In the genomic region with DNA sequence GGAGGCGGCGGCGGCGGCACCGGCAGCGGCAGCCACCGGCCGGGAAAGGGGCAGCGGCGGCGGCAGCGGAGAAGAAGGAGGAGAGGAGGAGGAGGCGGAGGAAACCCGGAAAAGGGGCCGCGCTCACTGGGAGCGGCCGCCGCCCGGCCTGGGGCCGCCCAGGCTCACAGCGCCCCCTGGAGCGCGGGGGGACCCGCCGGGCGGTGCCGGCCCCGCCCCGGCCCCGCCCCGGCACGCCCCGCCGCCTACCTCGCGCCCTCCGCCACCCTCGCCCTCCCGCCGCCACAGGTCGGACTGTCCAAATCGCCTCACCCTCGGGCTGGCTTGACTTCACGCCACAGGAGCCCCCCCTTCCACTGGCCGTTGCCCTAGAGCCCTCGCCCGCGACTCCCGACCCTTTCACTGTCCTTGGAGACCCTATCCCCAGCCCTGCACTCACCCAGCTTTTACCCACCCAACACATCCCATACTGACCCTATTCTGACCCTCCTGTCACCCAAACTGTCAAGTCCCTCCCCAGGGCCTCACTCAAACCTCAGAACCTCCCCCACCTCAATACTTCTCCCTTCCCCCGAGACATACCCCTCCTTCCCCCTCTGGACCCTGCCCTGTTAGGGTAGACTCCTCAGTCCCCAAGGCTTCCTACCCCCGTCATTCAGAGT, we compare ENCODE assay signal across 1 cellular context.
TF ChIP-seq lines count a peak whose summit lies in the region.

Gene CSNK2A2 (minus strand): TSS at position 85 of the 662 bp plus-strand sequence. CDS start 370 bp downstream, outside the sequence.

TF ChIP-seq in K562, 482 proteins besides CTCF, POLR2A, EP300 and RAD21 (continued from another document):
- TF ChIP-seq REST (CRISPR knock-in tag; IDR thresholded peaks at IDR 0.05; ENCODE audit: low read depth) (no peak), ZNF311 (CRISPR knock-in tag; IDR thresholded peaks at IDR 0.05) (no peak), ETS1 (conservative IDR thresholded peaks at IDR 0.05; ENCODE audit: control insufficient read depth, low read depth, low read length) (peak; percentile 81), U2AF2 (optimal IDR thresholded peaks at IDR 0.05; ENCODE audit: low read depth, low read length) (no peak), GABPA (tag; conservative IDR thresholded peaks at IDR 0.05; ENCODE audit: low read depth) (peak; percentile 76), EGR1 (conservative IDR thresholded peaks at IDR 0.05) (peak; percentile 38; the same call in 1 of the 2 replicates), GATAD2B (IDR thresholded peaks at IDR 0.05; ENCODE audit: borderline replicate concordance) (peak; percentile 78; the same call in 1 of the 2 replicates), ELF1 (tag; IDR thresholded peaks at IDR 0.05) (peak; percentile 92), SOX6 (IDR thresholded peaks at IDR 0.05) (no peak), ZBTB7A (IDR thresholded peaks at IDR 0.05; ENCODE audit: borderline replicate concordance, control insufficient read depth, low read depth, low read length) (peak; percentile 80; the same call in 1 of the 2 replicates), NONO (IDR thresholded peaks at IDR 0.05; ENCODE audit: low read depth in 2 of 2, low read length in 1 of 2) (0 out of 4 replicates have a peak, but pooled peaks of 1 of the 2 experiments have one; percentile 23), THAP12 (CRISPR knock-in tag; IDR thresholded peaks at IDR 0.05) (peak; percentile 97), HLTF (IDR thresholded peaks at IDR 0.05) (peak; percentile 48; the same call in 1 of the 2 replicates), SUPT5H (IDR thresholded peaks at IDR 0.05) (peak; percentile 59), SIN3A (IDR thresholded peaks at IDR 0.05; ENCODE audit: borderline replicate concordance in 2 of 2, control insufficient read depth in 1 of 2, low read depth in 2 of 2, low read length in 2 of 2) (peak in 1 of 2 experiments; percentile 60; a peak in 1 of 4 replicates), HMGN3 (IDR thresholded peaks at IDR 0.05; ENCODE audit: borderline replicate concordance, extremely low read depth, insufficient read length, low read depth, low read length) (peak; percentile 74), CREBBP (IDR thresholded peaks at IDR 0.05; ENCODE audit: low read depth, low read length) (no peak), CXXC5 (CRISPR knock-in tag; IDR thresholded peaks at IDR 0.05) (peak; percentile 80), POLR2H (tag; IDR thresholded peaks at IDR 0.05; ENCODE audit: low read depth) (no peak), HCFC1 (IDR thresholded peaks at IDR 0.05; ENCODE audit: low read depth, low read length) (peak; percentile 68), OTX1 (CRISPR knock-in tag; IDR thresholded peaks at IDR 0.05) (peak; percentile 31; the same call in 1 of the 2 replicates), SMAD4 (CRISPR knock-in tag; conservative IDR thresholded peaks at IDR 0.05) (peak; percentile 53; the same call in 1 of the 2 replicates), NR4A1 (CRISPR knock-in tag; IDR thresholded peaks at IDR 0.05) (no peak), NR4A1 (tag; IDR thresholded peaks at IDR 0.05) (no peak), PHF8 (IDR thresholded peaks at IDR 0.05; ENCODE audit: borderline replicate concordance, low read length) (peak; percentile 41; the same call in 1 of the 2 replicates), ATF3 (IDR thresholded peaks at IDR 0.05) (no peak), ATF3 (CRISPR knock-in tag; conservative IDR thresholded peaks at IDR 0.05) (no peak), HBP1 (CRISPR knock-in tag; IDR thresholded peaks at IDR 0.05) (peak; percentile 58; the same call in 1 of the 2 replicates), MBD2 (IDR thresholded peaks at IDR 0.05; ENCODE audit: borderline replicate concordance, low read depth) (0 out of 2 replicates have a peak, but pooled peaks have one; percentile 29), RB1 (IDR thresholded peaks at IDR 0.05; ENCODE audit: low read depth) (peak; percentile 90; the same call in 1 of the 2 replicates)
- TF ChIP-seq, protein P1, sequence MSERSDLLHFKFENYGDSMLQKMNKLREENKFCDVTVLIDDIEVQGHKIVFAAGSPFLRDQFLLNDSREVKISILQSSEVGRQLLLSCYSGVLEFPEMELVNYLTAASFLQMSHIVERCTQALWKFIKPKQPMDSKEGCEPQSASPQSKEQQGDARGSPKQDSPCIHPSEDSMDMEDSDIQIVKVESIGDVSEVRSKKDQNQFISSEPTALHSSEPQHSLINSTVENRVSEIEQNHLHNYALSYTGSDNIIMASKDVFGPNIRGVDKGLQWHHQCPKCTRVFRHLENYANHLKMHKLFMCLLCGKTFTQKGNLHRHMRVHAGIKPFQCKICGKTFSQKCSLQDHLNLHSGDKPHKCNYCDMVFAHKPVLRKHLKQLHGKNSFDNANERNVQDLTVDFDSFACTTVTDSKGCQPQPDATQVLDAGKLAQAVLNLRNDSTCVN (CRISPR knock-in tag; IDR thresholded peaks at IDR 0.05), result peak; percentile 49; the same call in 1 of the 2 replicates
- TF ChIP-seq, protein P2, sequence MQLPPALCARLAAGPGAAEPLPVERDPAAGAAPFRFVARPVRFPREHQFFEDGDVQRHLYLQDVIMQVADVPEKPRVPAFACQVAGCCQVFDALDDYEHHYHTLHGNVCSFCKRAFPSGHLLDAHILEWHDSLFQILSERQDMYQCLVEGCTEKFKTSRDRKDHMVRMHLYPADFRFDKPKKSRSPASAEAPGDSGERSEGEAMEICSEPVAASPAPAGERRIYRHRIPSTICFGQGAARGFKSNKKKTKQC (CRISPR knock-in tag; IDR thresholded peaks at IDR 0.05), result no peak
